Comparison of ENCODE assay signal across 12 cellular contexts in genomic region chr9:134316444-134317160, GRCh38. TPM values are rescaled to one million over a fixed set of nuclear protein-coding genes. Genes with fewer than 3 reads are reported as not detected.
DNase-seq lines count a peak whose midpoint lies in the region; ATAC-seq and TF ChIP-seq lines count a peak whose summit lies in the region.
"Had no signal": no experiment of that assay in that cellular context is flagged by ENCODE, and none has a peak within 500 bp of the region (broad histone marks: within the 10 kb centered on the region; RNA-seq: fewer than 3 reads in every experiment).

No MANE protein-coding gene starts in this region.

- no peak for TF ChIP-seq POLR2A in IMR-90 (IDR thresholded peaks at IDR 0.05; ENCODE audit: low read depth, low read length)

- peaks cover 14% of the 10 kb centered on the region for H3K9me1 ChIP-seq in IMR-90 (ENCODE audit: insufficient read depth, low read length)

- H2AFZ ChIP-seq in IMR-90 (replicated peaks; ENCODE audit: low read length, poor library complexity), result peak overlapping the region; percentile 54

- H4K91ac ChIP-seq in IMR-90 (ENCODE audit: insufficient read depth, low read depth, low read length), result peak overlapping the region; percentile 46; the same call in 1 of the 2 replicates

- no peak overlapping the region for H3K14ac ChIP-seq in IMR-90 (replicated peaks; ENCODE audit: low read depth, low read length)

- dilution Hi-C loops in IMR-90 (cut with HindIII; ENCODE audit: low sequenced_read_pairs, unreplicated experiment), result no loop called here

- 0 out of 2 replicates have a peak overlapping the region, but pooled peaks have one; percentile 24 for H2BK120ac ChIP-seq in IMR-90 (ENCODE audit: low read depth, low read length)

- H3K36me3 ChIP-seq in IMR-90 (ENCODE audit: control insufficient read depth, insufficient read depth, low read length) (no peaks in the 10 kb centered on the region), lower lobe of right lung (no peaks in the 10 kb centered on the region)
- H3K36me3 ChIP-seq: tibial artery had no signal

- H3K56ac ChIP-seq in IMR-90 (ENCODE audit: extremely low read depth, insufficient read depth, low read length), result no peak overlapping the region

- POLR2A ChIA-PET in IMR-90 (lab: Charles Lee; ENCODE audit: unreplicated experiment), result interaction anchor here (0.6 kb wide), 2 partner anchors 8 to 34 kb away, joined by 3 to 4 read pairs; no protein-coding TSS in a partner anchor

- H2AK9ac ChIP-seq in IMR-90 (replicated peaks; ENCODE audit: low read depth, low read length, poor library complexity), result no peak overlapping the region

- TF ChIP-seq CTCF in IMR-90 (conservative IDR thresholded peaks at IDR 0.05; ENCODE audit: low read depth, low read length), result no peak
- no peak for TF ChIP-seq CTCF in lower lobe of right lung (IDR thresholded peaks at IDR 0.05)

- no peak overlapping the region for H3K9ac ChIP-seq in IMR-90 (ENCODE audit: low read depth, low read length)

- no peaks in the 10 kb centered on the region for H4K20me1 ChIP-seq in IMR-90 (ENCODE audit: insufficient read depth, low read length)

- peak overlapping the region; percentile 44 for H2AK5ac ChIP-seq in IMR-90 (ENCODE audit: low read depth, low read length)

- H3K23ac ChIP-seq in IMR-90 (ENCODE audit: low read depth, low read length), result no peak overlapping the region

- peak; percentile 64 for DNase-seq in AG08396 (ENCODE audit: low spot score)
- DNase-seq in IMR-90, result peak; percentile 68
- peak; percentile 26 for DNase-seq in cerebellar cortex (ENCODE audit: low spot score)
- DNase-seq in lower lobe of right lung, result peak; percentile 50
- DNase-seq in ACHN, result no peak
- DNase-seq: foreskin keratinocyte had no signal

- H2BK5ac ChIP-seq in IMR-90 (ENCODE audit: low read depth, low read length, poor library complexity, severe bottlenecking), result peak overlapping the region; percentile 82

- H3K27ac ChIP-seq in IMR-90 (ENCODE audit: insufficient read depth, low read length) (peak overlapping the region; percentile 5; the same call in 1 of the 2 replicates), lower lobe of right lung (no peak overlapping the region)
- H3K27ac ChIP-seq: C4-2B, foreskin keratinocyte, tibial artery had no signal

- no peak for TF ChIP-seq RAD21 in IMR-90 (IDR thresholded peaks at IDR 0.05; ENCODE audit: low read length)

- H3K4me2 ChIP-seq in IMR-90 (ENCODE audit: low read depth, low read length), result 0 out of 2 replicates have a peak overlapping the region, but pooled peaks have one; percentile 2

- intact Hi-C loops in IMR-90 (cut with micrococcal nuclease) (loop anchor here (5.0 kb wide), 1 partner anchor 99 kb away; no protein-coding TSS in a partner anchor), lower lobe of right lung (cut with DNase I) (no loop called here)

- 0 out of 2 replicates have a peak overlapping the region, but pooled peaks have one; percentile 25 for H3K4ac ChIP-seq in IMR-90 (ENCODE audit: low read depth, low read length)

- no peaks in the 10 kb centered on the region for H3K27me3 ChIP-seq in IMR-90 (ENCODE audit: control insufficient read depth, insufficient read depth, low read length)
- no peaks in the 10 kb centered on the region for H3K27me3 ChIP-seq in lower lobe of right lung (ENCODE audit: low read depth)

- H2BK15ac ChIP-seq in IMR-90 (ENCODE audit: low read depth, low read length), result no peak overlapping the region

- H3K79me1 ChIP-seq in IMR-90 (ENCODE audit: low read depth in 1 of 2, low read length in 2 of 2), result no peaks in the 10 kb centered on the region

- in situ Hi-C loops in IMR-90 (cut with MboI; ENCODE audit: low sequenced_read_pairs) (no loop called here), ACHN (cut with HindIII; ENCODE audit: low pct_ligation_motif_present, low pct_unique_long_range_greater_than_20kb, low sequenced_read_pairs) (no loop called here)

- ATAC-seq in IMR-90 (ENCODE audit: low read depth), result peak; percentile 22
- ATAC-seq in lower lobe of right lung, result peak; percentile 15 to 35
- ATAC-seq in HG02571 (IDR thresholded peaks at IDR 0.05; ENCODE audit: unreplicated experiment), result no peak
- ATAC-seq in GM19395 (IDR thresholded peaks at IDR 0.05; ENCODE audit: unreplicated experiment), result no peak
- no peak for ATAC-seq in HG03520 (IDR thresholded peaks at IDR 0.05; ENCODE audit: unreplicated experiment)
- ATAC-seq: foreskin keratinocyte, WTC11 had no signal

- H3K9me3 ChIP-seq in IMR-90 (ENCODE audit: control insufficient read depth, insufficient read depth, low read length), result peaks cover 14% of the 10 kb centered on the region
- H3K9me3 ChIP-seq in lower lobe of right lung, result no peaks in the 10 kb centered on the region

- 0% methylated on average over 3 of the region's 16 CpGs; no CpG with 5 or more reads in 1 of the 2 experiments for WGBS in IMR-90 (ENCODE audit: extremely low coverage in 2 of 2, insufficient read length in 1 of 2), 2 experiments

- CTCF ChIA-PET in IMR-90 (lab: Yijun Ruan, JAX), result no interaction called here

- BruUV-seq in IMR-90 (replicated peaks; lab: Mats Ljungman, UMichigan), result no TSS peak

- no peak overlapping the region for H2BK20ac ChIP-seq in IMR-90 (ENCODE audit: low read depth, low read length)

- no peak overlapping the region for H3K4me3 ChIP-seq in IMR-90 (ENCODE audit: insufficient read depth, low read depth, low read length)
- no peak overlapping the region for H3K4me3 ChIP-seq in lower lobe of right lung
- H3K4me3 ChIP-seq: tibial artery had no signal

- H4K5ac ChIP-seq in IMR-90 (ENCODE audit: low read depth, low read length), result no peak overlapping the region

- H3K4me1 ChIP-seq in IMR-90 (ENCODE audit: control insufficient read depth, insufficient read depth, low read length), result peaks cover 36% of the 10 kb centered on the region
- H3K4me1 ChIP-seq in lower lobe of right lung, result no peaks in the 10 kb centered on the region
- H3K4me1 ChIP-seq: foreskin keratinocyte had no signal

- no peak overlapping the region for H4K8ac ChIP-seq in IMR-90 (ENCODE audit: low read depth in 2 of 2, low read length in 2 of 2)

- peak overlapping the region; percentile 0; the same call in 1 of the 2 replicates for H3K18ac ChIP-seq in IMR-90 (ENCODE audit: low read depth, low read length)

TF ChIP-seq in IMR-90, 13 proteins besides CTCF, POLR2A, EP300 and RAD21:
- TF ChIP-seq MAZ (IDR thresholded peaks at IDR 0.05; ENCODE audit: borderline replicate concordance, low read depth, low read length), result no peak
- no peak for TF ChIP-seq MAFK (IDR thresholded peaks at IDR 0.05; ENCODE audit: low read depth, low read length)
- no peak for TF ChIP-seq FOS (IDR thresholded peaks at IDR 0.05; ENCODE audit: low read depth, low read length)
- TF ChIP-seq NFE2L2 (IDR thresholded peaks at IDR 0.05; ENCODE audit: low read depth, low read length), result no peak
- no peak for TF ChIP-seq USF2 (IDR thresholded peaks at IDR 0.05; ENCODE audit: low read depth, low read length)
- no peak for TF ChIP-seq RCOR1 (IDR thresholded peaks at IDR 0.05; ENCODE audit: insufficient replicate concordance, low read length)
- no peak for TF ChIP-seq BHLHE40 (IDR thresholded peaks at IDR 0.05; ENCODE audit: low read depth, low read length)
- TF ChIP-seq RFX5 (IDR thresholded peaks at IDR 0.05; ENCODE audit: low read depth, low read length), result no peak
- TF ChIP-seq CHD1 (IDR thresholded peaks at IDR 0.05; ENCODE audit: low read depth, low read length), result no peak
- TF ChIP-seq SMC3 (IDR thresholded peaks at IDR 0.05; ENCODE audit: low read depth, low read length), result no peak; the same call in 1 of the 2 replicates
- no peak for TF ChIP-seq ELK1 (IDR thresholded peaks at IDR 0.05; ENCODE audit: borderline replicate concordance, low read depth, low read length)
- TF ChIP-seq MXI1 (IDR thresholded peaks at IDR 0.05; ENCODE audit: borderline replicate concordance, low read depth, low read length), result no peak
- TF ChIP-seq CEBPB (IDR thresholded peaks at IDR 0.05; ENCODE audit: low read depth, low read length), result no peak

RNA-seq across cellular contexts. Expression of gene RXRA, which starts 9.7 kb away (rescaled TPM):
- total RNA-seq in IMR-90 (2012; rRNA removed) (7.5 and 8.1 TPM in 2 replicates), lower lobe of right lung (85.7 TPM)
- 17.9 and 19.0 TPM in 2 replicates for polyA plus RNA-seq in IMR-90 (2012; rRNA removed)
- polyA plus RNA-seq in IMR-90 (2012; cell fraction: cytosol; rRNA removed), result 7.8 and 17.6 TPM in 2 replicates
- polyA plus RNA-seq in IMR-90 (2012; cell fraction: nucleus; rRNA removed; ENCODE audit: low replicate concordance), result 11.2 and 21.7 TPM in 2 replicates

Comparison
In these comparisons a context has a peak if more than half of its experiments do, and no peak if none do; other contexts are left out.
1. ATAC-seq: peak in IMR-90 (single experiment) and lower lobe of right lung (2 of 2); none in HG02571 (single experiment), GM19395 (single experiment) and HG03520 (single experiment).